8 cellular contexts compared by ENCODE assay signal in genomic region chr11:85685820-85686459, GRCh38. TPM values are rescaled to one million over a fixed set of nuclear protein-coding genes. Genes with fewer than 3 reads are reported as not detected.
A peak's percentile ranks its signal among the peaks of the same experiment; 100 is the strongest.
DNase-seq lines count a peak whose midpoint lies in the region; ATAC-seq and TF ChIP-seq lines count a peak whose summit lies in the region.

Gene CCDC89, minus strand, starts transcription at chr11:85686195. Its CDS starts 65 bp downstream, at chr11:85686130.

- no peak for TF ChIP-seq CTCF in AG04450 (IDR thresholded peaks at IDR 0.05; ENCODE audit: low read depth, low read length)
- TF ChIP-seq CTCF in spleen (IDR thresholded peaks at IDR 0.05 in 8 of 11, conservative IDR thresholded peaks at IDR 0.05 in 3 of 11) = no peak

- H3K4me3 ChIP-seq in AG04450 (ENCODE audit: low read depth, low read length) (peak within 1 kb of the TSS; percentile 69), spleen (peak within 1 kb of the TSS in 4 of 8 donors; percentile 15 to 41 (median 21))

- H3K27ac ChIP-seq in AG04450 (ENCODE audit: low read depth, low read length) (peak within 1 kb of the TSS; percentile 80), spleen (peak within 1 kb of the TSS in 5 of 8 donors; percentile 33 to 63 (median 55))

- H3K36me3 ChIP-seq in spleen = no peaks in the 10 kb centered on the region

- intact Hi-C loops in spleen (cut with DNase I; ENCODE audit: low total_unique reads) = no loop called here

- peak; percentile 97 for DNase-seq in AG04450 (ENCODE audit: low read depth, low spot score)
- DNase-seq in NCI-H1105 (lab: John Stamatoyannopoulos, UW) = peak; percentile 83
- DNase-seq in astrocyte of the hippocampus (ENCODE audit: low read depth, low spot score) = peak; percentile 75
- peak; percentile 24 for DNase-seq in iPS-NIHi7 (ENCODE audit: extremely low spot score)
- peak; percentile 64 for DNase-seq in spleen
- no peak for DNase-seq in dedifferentiated amniotic fluid mesenchymal stem cell (ENCODE audit: extremely low spot score)
- no peak for DNase-seq in stimulated activated CD4-positive, alpha-beta T cell treated with anti-CD3 and anti-CD28 coated beads, Interleukin-15, amount 100 ng/mL, for 24 hours

- CTCF ChIA-PET in AG04450 (lab: Charles Lee) = interaction anchor here (0.5 to 2.2 kb wide), 10 partner anchors 10 to 607 kb away, joined by 3 to 11 read pairs (median 4); partner anchors contain the start of genes CCDC83 and CREBZF

- H3K9me3 ChIP-seq in AG04450 (ENCODE audit: control insufficient read depth, insufficient read depth, low read length) (no peaks in the 10 kb centered on the region), spleen (no peaks in the 10 kb centered on the region)

- POLR2A ChIA-PET in AG04450 (lab: Yijun Ruan, JAX) = interaction anchor here (0.9 to 2.7 kb wide), 14 partner anchors 10 to 617 kb away, joined by 3 to 43 read pairs (median 6); partner anchors contain the start of genes CCDC83, CREBZF, DLG2 and TMEM126A

- WGBS in spleen, 5 donors = 61 to 73% (median 69%) methylated on average over 13 of the region's 13 CpGs

- ATAC-seq in GM21528 (IDR thresholded peaks at IDR 0.05; ENCODE audit: low FRiP score, unreplicated experiment) = no peak

- H3K27me3 ChIP-seq in AG04450 (ENCODE audit: control insufficient read depth, insufficient read depth, low read length) (no peaks in the 10 kb centered on the region), spleen (replicated peaks in 1 of 7) (no peaks in the 10 kb centered on the region)

- peaks cover 0 to 21% (median 2%) of the 10 kb centered on the region in 6 donors for H3K4me1 ChIP-seq in spleen

- no peak for TF ChIP-seq POLR2A in spleen (IDR thresholded peaks at IDR 0.05)

RNA-seq across cellular contexts. Expression of gene CCDC89, which starts in this region (rescaled TPM):
- polyA plus RNA-seq in AG04450 (2011; rRNA removed) (2.5 and 2.7 TPM in 2 replicates), spleen (under 1 TPM; 0.11 to 0.21 (median 0.16) TPM)
- polyA minus RNA-seq in AG04450 (2011; rRNA and poly(A)+ RNA removed) = 6.3 and 7.2 TPM in 2 replicates
- total RNA-seq in spleen = 1 to 10 TPM in 4 of 7 donors, under 1 TPM in 3; 0.44 to 4.3 (median 1.3) TPM

Comparison
In these comparisons a context has a peak if more than half of its experiments do, and no peak if none do; other contexts are left out.
1. DNase-seq: peak in AG04450 (single experiment), NCI-H1105 (single experiment), astrocyte of the hippocampus (single experiment), iPS-NIHi7 (single experiment) and spleen (single experiment); none in dedifferentiated amniotic fluid mesenchymal stem cell (single experiment) and stimulated activated CD4-positive, alpha-beta T cell treated with anti-CD3 and anti-CD28 coated beads, Interleukin-15, amount 100 ng/mL, for 24 hours (single experiment).